ENCODE assay signal across 2 cellular contexts in genomic region chr6:108715832-108716231, GRCh38.
TF ChIP-seq lines count a peak whose summit lies in the region.

No MANE protein-coding gene starts in this region.

TF ChIP-seq in HepG2, 621 proteins besides CTCF, POLR2A, EP300 and RAD21:
- TF ChIP-seq NFKB2 (CRISPR knock-in tag; IDR thresholded peaks at IDR 0.05; ENCODE audit: borderline replicate concordance) (no peak), RARG (CRISPR knock-in tag; IDR thresholded peaks at IDR 0.05; ENCODE audit: low read depth) (no peak), PHB2 (IDR thresholded peaks at IDR 0.05; ENCODE audit: partially characterized antibody) (no peak), ZNF275 (CRISPR knock-in tag; IDR thresholded peaks at IDR 0.05; ENCODE audit: borderline replicate concordance) (no peak), ZSCAN25 (CRISPR knock-in tag; IDR thresholded peaks at IDR 0.05) (no peak)
- TF ChIP-seq, protein P1, sequence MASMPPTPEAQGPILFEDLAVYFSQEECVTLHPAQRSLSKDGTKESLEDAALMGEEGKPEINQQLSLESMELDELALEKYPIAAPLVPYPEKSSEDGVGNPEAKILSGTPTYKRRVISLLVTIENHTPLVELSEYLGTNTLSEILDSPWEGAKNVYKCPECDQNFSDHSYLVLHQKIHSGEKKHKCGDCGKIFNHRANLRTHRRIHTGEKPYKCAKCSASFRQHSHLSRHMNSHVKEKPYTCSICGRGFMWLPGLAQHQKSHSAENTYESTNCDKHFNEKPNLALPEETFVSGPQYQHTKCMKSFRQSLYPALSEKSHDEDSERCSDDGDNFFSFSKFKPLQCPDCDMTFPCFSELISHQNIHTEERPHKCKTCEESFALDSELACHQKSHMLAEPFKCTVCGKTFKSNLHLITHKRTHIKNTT (CRISPR knock-in tag; IDR thresholded peaks at IDR 0.05): no peak

TF ChIP-seq in K562, 482 proteins besides CTCF, POLR2A, EP300 and RAD21:
- TF ChIP-seq NRF1 (conservative IDR thresholded peaks at IDR 0.05 in 1 of 2, IDR thresholded peaks at IDR 0.05 in 1 of 2): 0 out of 4 replicates have a peak, but pooled peaks of 1 of the 2 experiments have one; percentile 19
- TF ChIP-seq JUN (IDR thresholded peaks at IDR 0.05; ENCODE audit: borderline replicate concordance, low read depth, low read length): no peak
- TF ChIP-seq JUN (CRISPR knock-in tag; IDR thresholded peaks at IDR 0.05; ENCODE audit: borderline replicate concordance): no peak
